Comparison of ENCODE assay signal across 10 cellular contexts in the genomic region with DNA sequence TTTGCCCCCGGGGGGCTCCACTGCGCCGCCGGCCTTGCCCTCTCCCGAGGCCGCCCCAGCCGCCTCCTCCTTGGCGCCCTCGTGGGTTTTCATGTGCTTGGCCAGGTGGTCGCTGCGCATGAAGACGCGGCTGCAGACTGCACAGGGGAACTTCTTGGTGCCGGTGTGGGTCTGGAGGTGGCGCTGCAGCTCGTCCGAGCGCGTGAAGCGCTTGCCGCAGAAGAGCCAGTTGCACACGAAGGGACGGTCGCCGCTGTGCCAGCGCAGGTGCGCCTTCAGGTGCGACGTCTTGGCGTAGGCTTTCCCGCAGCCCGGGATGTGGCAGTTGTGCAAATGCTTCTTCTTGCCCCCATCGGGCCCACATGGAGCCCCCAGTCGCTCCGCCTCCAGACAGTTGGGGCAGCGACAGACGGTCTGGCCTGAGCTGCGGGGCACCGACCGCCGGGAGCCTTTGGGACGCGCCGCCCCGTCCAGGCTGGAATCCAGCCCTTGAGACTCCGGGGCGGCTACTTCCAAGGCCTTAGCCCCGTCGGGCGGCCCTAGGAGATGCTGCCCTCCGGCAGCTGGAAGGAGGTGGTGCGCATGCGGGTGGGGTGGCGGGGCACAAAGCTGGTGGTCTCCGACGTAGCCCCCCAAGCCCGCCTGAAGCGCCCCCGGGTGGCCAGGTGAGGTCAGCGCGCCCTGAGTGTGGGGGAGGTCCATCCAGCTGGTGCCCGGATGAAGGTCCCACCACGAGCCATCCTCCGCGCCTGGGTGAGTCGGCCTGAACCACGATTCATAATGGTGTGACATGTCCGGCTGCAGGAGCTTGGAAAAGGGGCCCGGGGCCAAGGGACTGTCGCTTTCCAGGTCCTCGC. TPM values are rescaled to one million over a fixed set of nuclear protein-coding genes. Genes with fewer than 3 reads are reported as not detected.
DNase-seq lines count a peak whose midpoint lies in the region; ATAC-seq and TF ChIP-seq lines count a peak whose summit lies in the region.
"Had no signal": no experiment of that assay in that cellular context is flagged by ENCODE, and none has a peak within 500 bp of the region (broad histone marks: within the 10 kb centered on the region; RNA-seq: fewer than 3 reads in every experiment).

No MANE protein-coding gene starts in this region.

- peaks cover 69% of the 10 kb centered on the region for H3K27me3 Mint-ChIP-seq in activated CD4-positive, alpha-beta T cell treated with anti-CD3 and anti-CD28 coated beads, Interleukin-2, amount 10 ng/mL, durations not matched to agents 24 days and 14 days

- no peaks in the 10 kb centered on the region for H3F3A ChIP-seq in PC-3 (ENCODE audit: low read length, unreplicated experiment)

- no peak overlapping the region for H2AFZ ChIP-seq in PC-3 (ENCODE audit: low read length)
- H2AFZ ChIP-seq: parathyroid adenoma had no signal

- no peak overlapping the region for H3K9ac ChIP-seq in PC-3 (ENCODE audit: low read length)
- H3K9ac ChIP-seq: parathyroid adenoma had no signal

- H3K4me3 Mint-ChIP-seq in activated CD4-positive, alpha-beta T cell treated with anti-CD3 and anti-CD28 coated beads, Interleukin-2, amount 10 ng/mL, durations not matched to agents 24 days and 14 days, result no peak overlapping the region

- no peaks in the 10 kb centered on the region for H3K9me2 ChIP-seq in PC-3 (replicated peaks; ENCODE audit: low read length)

- WGBS in psoas muscle, 3 donors, result 18 to 27% (median 19%) methylated on average over 64 to 71 of the region's 71 CpGs

- H3K36me3 Mint-ChIP-seq in activated CD4-positive, alpha-beta T cell treated with anti-CD3 and anti-CD28 coated beads, Interleukin-2, amount 10 ng/mL, durations not matched to agents 24 days and 14 days (ENCODE audit: low read depth), result no peaks in the 10 kb centered on the region

- H4K20me1 ChIP-seq in PC-3 (ENCODE audit: low read length), result no peaks in the 10 kb centered on the region

- no peak overlapping the region for H3K27ac Mint-ChIP-seq in activated CD4-positive, alpha-beta T cell treated with anti-CD3 and anti-CD28 coated beads, Interleukin-2, amount 10 ng/mL, durations not matched to agents 24 days and 14 days

- peak; percentile 67 for TF ChIP-seq CTCF in PC-3 (conservative IDR thresholded peaks at IDR 0.05; ENCODE audit: low read depth, low read length)
- TF ChIP-seq CTCF in epithelial cell of esophagus (IDR thresholded peaks at IDR 0.05; ENCODE audit: insufficient read depth, low read depth, low read length, missing control alignments), result peak; percentile 43
- peak; percentile 20 for TF ChIP-seq CTCF in psoas muscle (IDR thresholded peaks at IDR 0.05)

- H3K27ac ChIP-seq in PC-3 (ENCODE audit: low read length), result no peak overlapping the region
- H3K27ac ChIP-seq in psoas muscle, result no peak overlapping the region
- H3K27ac ChIP-seq: parathyroid adenoma had no signal

- H3K9me3 Mint-ChIP-seq in activated CD4-positive, alpha-beta T cell treated with anti-CD3 and anti-CD28 coated beads, Interleukin-2, amount 10 ng/mL, durations not matched to agents 24 days and 14 days, result no peaks in the 10 kb centered on the region

- no peaks in the 10 kb centered on the region for H3K36me3 ChIP-seq in PC-3 (ENCODE audit: low read depth, low read length)
- H3K36me3 ChIP-seq in psoas muscle (ENCODE audit: insufficient read depth in 1 of 2, low read depth in 1 of 2), result no peaks in the 10 kb centered on the region

- H3K4me1 ChIP-seq in PC-3 (ENCODE audit: insufficient read depth, low read length) (peaks cover 16% of the 10 kb centered on the region), psoas muscle (peaks cover 16% of the 10 kb centered on the region)

- H3K4me3 ChIP-seq in PC-3 (ENCODE audit: low read length) (no peak overlapping the region), epithelial cell of esophagus (ENCODE audit: low read length) (peak overlapping the region; percentile 31), psoas muscle (no peak overlapping the region)

- intact Hi-C loops in activated CD4-positive, alpha-beta T cell treated with anti-CD3 and anti-CD28 coated beads, Interleukin-2, amount 10 ng/mL, durations not matched to agents 24 days and 14 days (cut with micrococcal nuclease), result no loop called here
- intact Hi-C loops in PC-3 (cut with micrococcal nuclease), result no loop called here
- intact Hi-C loops in psoas muscle (cut with DNase I), result loop anchor here in 1 of 2 donors (5.0 to 10.0 kb wide), 2 partner anchors 170 to 287 kb away; no protein-coding TSS in a partner anchor

- ATAC-seq in PC-3 (no peak), psoas muscle (peak in 1 of 4 donors; percentile 36), HG03139 (IDR thresholded peaks at IDR 0.05; ENCODE audit: unreplicated experiment) (no peak), GM18861 (IDR thresholded peaks at IDR 0.05; ENCODE audit: unreplicated experiment) (no peak)

- peak; percentile 75 for DNase-seq in activated CD4-positive, alpha-beta T cell treated with anti-CD3 and anti-CD28 coated beads, Interleukin-2, amount 10 ng/mL, durations not matched to agents 24 days and 14 days
- no peak for DNase-seq in activated CD4-positive, alpha-beta T cell treated with anti-CD3 and anti-CD28 coated beads for 1 hour
- DNase-seq in PC-3, result no peak
- peak; percentile 50 for DNase-seq in epithelial cell of esophagus (ENCODE audit: low read depth)
- DNase-seq in psoas muscle, result no peak
- DNase-seq in NCI-H146 (lab: John Stamatoyannopoulos, UW), result no peak
- DNase-seq: NCI-H187 had no signal

- H3K79me2 ChIP-seq in PC-3 (ENCODE audit: low read length), result peaks cover 22% of the 10 kb centered on the region

- H3K4me1 Mint-ChIP-seq in activated CD4-positive, alpha-beta T cell treated with anti-CD3 and anti-CD28 coated beads, Interleukin-2, amount 10 ng/mL, durations not matched to agents 24 days and 14 days, result peaks cover 22% of the 10 kb centered on the region

- no peaks in the 10 kb centered on the region for H3K27me3 ChIP-seq in PC-3 (ENCODE audit: low read length)
- H3K27me3 ChIP-seq in psoas muscle (ENCODE audit: insufficient read depth in 3 of 3, low read length in 2 of 3), result peaks cover 0 to 70% (median 35%) of the 10 kb centered on the region in 3 donors

- BruUV-seq in PC-3 (replicated peaks; lab: Mats Ljungman, UMichigan), result no TSS peak

- H3K4me2 ChIP-seq in PC-3 (ENCODE audit: low read length), result no peak overlapping the region

- H3K9me3 ChIP-seq in PC-3 (ENCODE audit: low read length) (no peaks in the 10 kb centered on the region), psoas muscle (no peaks in the 10 kb centered on the region)

- POLR2A ChIA-PET in PC-3 (lab: Charles Lee; ENCODE audit: unreplicated experiment), result no interaction called here

- CTCF ChIA-PET in PC-3 (lab: Charles Lee), result interaction anchor here (0.6 kb wide), 1 partner anchor 116 kb away, joined by 4 read pairs; no protein-coding TSS in a partner anchor

RNA-seq across cellular contexts. Expression of gene SP6, which starts 3.4 kb away (rescaled TPM):
- 0.05 TPM in 2 replicates for total RNA-seq in activated CD4-positive, alpha-beta T cell treated with anti-CD3 and anti-CD28 coated beads, Interleukin-2, amount 10 ng/mL, durations not matched to agents 24 days and 14 days
- total RNA-seq in PC-3 (2014; rRNA removed) (3.1 and 3.9 TPM in 2 replicates), psoas muscle (under 1 TPM in 1 of 4 donors, not detected in 3; 0.16 TPM)
- under 1 TPM in 2 of 3 donors, not detected in 1; 0.04 to 0.27 TPM for polyA plus RNA-seq in psoas muscle

RNA-seq across cellular contexts. Expression of gene SCRN2, which starts 6.5 kb away (rescaled TPM):
- total RNA-seq in activated CD4-positive, alpha-beta T cell treated with anti-CD3 and anti-CD28 coated beads, Interleukin-2, amount 10 ng/mL, durations not matched to agents 24 days and 14 days, result 24.3 and 24.8 TPM in 2 replicates
- total RNA-seq in PC-3 (2014; rRNA removed), result 44.0 and 47.9 TPM in 2 replicates
- 10 to 100 TPM; 12.2 to 33.5 (median 19.5) TPM for total RNA-seq in psoas muscle
- 10 to 100 TPM; 10.7 to 18.8 (median 15.1) TPM for polyA plus RNA-seq in psoas muscle

RNA-seq across cellular contexts. Expression of gene LRRC46, which starts 16.1 kb away (rescaled TPM):
- total RNA-seq in activated CD4-positive, alpha-beta T cell treated with anti-CD3 and anti-CD28 coated beads, Interleukin-2, amount 10 ng/mL, durations not matched to agents 24 days and 14 days, result 0.33 and 0.44 TPM in 2 replicates
- total RNA-seq in PC-3 (2014; rRNA removed), result 0.44 and 1.2 TPM in 2 replicates
- total RNA-seq in psoas muscle, result under 1 TPM in 2 of 4 donors, not detected in 2; 0.15 to 0.54 TPM
- polyA plus RNA-seq in psoas muscle, result under 1 TPM; 0.08 to 0.40 (median 0.22) TPM

RNA-seq across cellular contexts. Expression of gene MRPL10, which starts 16.2 kb away (rescaled TPM):
- 55.0 and 58.3 TPM in 2 replicates for total RNA-seq in activated CD4-positive, alpha-beta T cell treated with anti-CD3 and anti-CD28 coated beads, Interleukin-2, amount 10 ng/mL, durations not matched to agents 24 days and 14 days
- total RNA-seq in PC-3 (2014; rRNA removed) (54.5 and 74.2 TPM in 2 replicates), psoas muscle (10 to 100 TPM; 37.8 to 51.9 (median 46.3) TPM)
- 10 to 100 TPM; 44.1 to 78.6 (median 56.1) TPM for polyA plus RNA-seq in psoas muscle

RNA-seq across cellular contexts. Expression of gene OSBPL7, which starts 26.0 kb away (rescaled TPM):
- 18.1 and 18.4 TPM in 2 replicates for total RNA-seq in activated CD4-positive, alpha-beta T cell treated with anti-CD3 and anti-CD28 coated beads, Interleukin-2, amount 10 ng/mL, durations not matched to agents 24 days and 14 days
- total RNA-seq in PC-3 (2014; rRNA removed) (18.4 and 22.1 TPM in 2 replicates), psoas muscle (10 to 100 TPM in 1 of 4 donors, 1 to 10 TPM in 3; 2.6 to 23.4 (median 5.3) TPM)
- polyA plus RNA-seq in psoas muscle, result 1 to 10 TPM in 2 of 3 donors, under 1 TPM in 1; 0.95 to 1.7 (median 1.3) TPM

Comparison
In these comparisons a context has a peak if more than half of its experiments do, and no peak if none do; other contexts are left out.
1. DNase-seq: peak in activated CD4-positive, alpha-beta T cell treated with anti-CD3 and anti-CD28 coated beads, Interleukin-2, amount 10 ng/mL, durations not matched to agents 24 days and 14 days (single experiment) and epithelial cell of esophagus (single experiment); none in activated CD4-positive, alpha-beta T cell treated with anti-CD3 and anti-CD28 coated beads for 1 hour (single experiment), PC-3 (single experiment), psoas muscle (0 of 2) and NCI-H146 (single experiment).
2. Peak in every context shown above with its lines, with median percentiles within 50 percentile points of each other: CTCF ChIP-seq.